In the genomic region with DNA sequence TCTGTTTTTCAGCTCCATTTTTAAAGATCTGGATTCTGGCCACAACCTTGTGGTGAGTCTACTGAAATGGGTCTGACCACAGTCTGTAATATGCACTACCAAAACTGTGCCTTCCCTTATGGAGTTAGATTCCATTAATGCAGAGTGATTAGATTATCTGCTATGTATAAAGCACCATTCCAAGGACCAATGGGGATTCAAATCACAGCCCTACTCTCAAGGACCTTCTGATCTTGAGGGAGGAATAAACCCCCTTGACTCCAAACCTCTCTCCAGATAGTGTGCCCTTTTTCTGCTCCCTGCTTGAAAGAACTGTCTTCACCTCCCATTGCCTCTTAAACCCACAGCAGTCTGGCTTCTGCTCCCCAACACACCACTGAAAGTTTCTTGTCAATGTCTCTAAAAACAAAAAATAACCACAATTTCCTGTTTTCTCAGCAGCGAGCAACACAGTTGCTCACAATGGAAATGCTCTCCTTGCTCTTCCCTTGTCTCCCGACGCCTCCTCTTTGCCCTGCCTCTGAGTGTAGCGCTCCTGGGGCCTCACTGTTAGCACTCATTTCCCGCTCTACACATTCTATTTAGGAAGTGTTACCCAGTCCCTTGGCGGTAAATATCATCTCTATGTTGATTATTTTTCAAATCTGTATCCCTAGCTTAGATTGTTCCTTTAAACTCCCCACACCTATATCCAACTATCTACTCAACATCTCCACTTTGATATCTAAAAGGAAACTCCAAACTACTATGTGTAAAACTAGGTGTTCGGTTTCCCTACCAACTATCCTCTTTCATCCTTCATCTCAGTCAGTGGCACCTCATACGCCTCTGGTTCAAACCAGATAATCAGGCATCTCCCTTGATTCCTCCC, we compare ENCODE assay signal across 2 cellular contexts.
TF ChIP-seq lines count a peak whose summit lies in the region.

No MANE protein-coding gene starts in this region.

TF ChIP-seq in GM23338, 12 proteins besides CTCF, POLR2A, EP300 and RAD21 (continues in another document):
- TF ChIP-seq REST (IDR thresholded peaks at IDR 0.05; ENCODE audit: unreplicated experiment) (no peak), ZNF462 (CRISPR knock-in tag; IDR thresholded peaks at IDR 0.05) (no peak), POLR2AphosphoS5 (IDR thresholded peaks at IDR 0.05; ENCODE audit: low read depth) (no peak), STAT1 (IDR thresholded peaks at IDR 0.05; ENCODE audit: unreplicated experiment) (no peak), ZNF114 (CRISPR knock-in tag; IDR thresholded peaks at IDR 0.05) (no peak), EZH2phosphoT487 (IDR thresholded peaks at IDR 0.05; ENCODE audit: unreplicated experiment) (no peak), ETS1 (IDR thresholded peaks at IDR 0.05) (no peak)

TF ChIP-seq in H1, 55 proteins besides CTCF, POLR2A, EP300 and RAD21:
- TF ChIP-seq, protein P1, sequence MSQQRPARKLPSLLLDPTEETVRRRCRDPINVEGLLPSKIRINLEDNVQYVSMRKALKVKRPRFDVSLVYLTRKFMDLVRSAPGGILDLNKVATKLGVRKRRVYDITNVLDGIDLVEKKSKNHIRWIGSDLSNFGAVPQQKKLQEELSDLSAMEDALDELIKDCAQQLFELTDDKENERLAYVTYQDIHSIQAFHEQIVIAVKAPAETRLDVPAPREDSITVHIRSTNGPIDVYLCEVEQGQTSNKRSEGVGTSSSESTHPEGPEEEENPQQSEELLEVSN (IDR thresholded peaks at IDR 0.05) = 0 out of 2 replicates have a peak, but pooled peaks have one; percentile 24
- TF ChIP-seq SRF (IDR thresholded peaks at IDR 0.05; ENCODE audit: low read depth, low read length) (no peak), EGR1 (IDR thresholded peaks at IDR 0.05; ENCODE audit: borderline replicate concordance, low read depth, low read length) (no peak)
